In the genomic region with DNA sequence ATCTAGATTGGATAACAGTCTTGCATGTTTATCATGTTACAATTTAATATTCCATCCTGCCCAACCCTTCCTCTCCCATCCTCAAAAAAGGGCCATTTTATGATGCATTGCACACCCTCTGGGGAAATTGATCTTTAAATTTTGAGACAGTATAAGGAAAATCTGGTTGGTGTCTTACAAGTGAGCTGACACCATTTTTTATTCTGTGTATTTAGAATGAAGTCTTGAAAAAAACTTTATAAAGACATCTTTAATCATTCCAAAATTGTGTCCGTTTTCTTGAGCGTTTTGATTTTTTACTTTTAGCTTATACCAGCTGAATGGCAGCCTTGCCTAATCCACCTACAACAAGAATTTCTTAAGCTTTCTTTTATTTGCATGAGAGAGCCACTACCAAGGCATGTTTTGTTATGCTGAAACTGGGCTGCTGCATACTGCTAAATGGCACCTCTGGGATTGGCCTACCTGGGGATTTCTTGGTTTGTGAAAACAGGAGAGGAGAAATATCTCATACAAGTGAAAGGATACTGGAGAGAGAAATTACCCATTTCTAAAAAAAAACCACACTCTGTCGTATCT, we compare ENCODE assay signal across 8 cellular contexts. TPM values are rescaled to one million over a fixed set of nuclear protein-coding genes. Genes with fewer than 3 reads are reported as not detected.
DNase-seq lines count a peak whose midpoint lies in the region; ATAC-seq and TF ChIP-seq lines count a peak whose summit lies in the region.

No MANE protein-coding gene starts in this region.

- H3K4me1 ChIP-seq in esophagus squamous epithelium (peaks cover 4 to 77% (median 26%) of the 10 kb centered on the region in 3 donors), gastrocnemius medialis (peaks cover 11 to 40% of the 10 kb centered on the region in 2 donors)

- peak overlapping the region; percentile 89 to 99 (median 94) for H3K27ac ChIP-seq in esophagus squamous epithelium
- H3K27ac ChIP-seq in gastrocnemius medialis = peak overlapping the region; percentile 24 to 99 (median 91)

- WGBS in esophagus squamous epithelium, 2 donors = 3 to 5% methylated on average over 3 of the region's 3 CpGs

- peak in 1 of 4 donors; percentile 10 for TF ChIP-seq POLR2A in esophagus squamous epithelium (IDR thresholded peaks at IDR 0.05)
- no peak for TF ChIP-seq POLR2A in gastrocnemius medialis (IDR thresholded peaks at IDR 0.05)

- peaks cover 0 to 22% (median 0%) of the 10 kb centered on the region in 3 donors for H3K36me3 ChIP-seq in esophagus squamous epithelium
- peaks cover 0 to 25% of the 10 kb centered on the region in 2 donors for H3K36me3 ChIP-seq in gastrocnemius medialis

- intact Hi-C loops in esophagus squamous epithelium (cut with DNase I) = no loop called here
- intact Hi-C loops in gastrocnemius medialis (cut with DNase I; ENCODE audit: low total_unique reads) = no loop called here

- TF ChIP-seq CTCF in esophagus squamous epithelium (IDR thresholded peaks at IDR 0.05) = no peak
- no peak for TF ChIP-seq CTCF in gastrocnemius medialis (IDR thresholded peaks at IDR 0.05 in 4 of 5, conservative IDR thresholded peaks at IDR 0.05 in 1 of 5)

- H3K27me3 ChIP-seq in esophagus squamous epithelium (no peaks in the 10 kb centered on the region), gastrocnemius medialis (no peaks in the 10 kb centered on the region)

- H3K4me3 ChIP-seq in esophagus squamous epithelium (peak overlapping the region; percentile 49 to 76 (median 64)), gastrocnemius medialis (peak overlapping the region; percentile 47 to 58 (median 54))

- ATAC-seq in gastrocnemius medialis = no peak

- peak; percentile 58 for DNase-seq in DMS 273 (lab: John Stamatoyannopoulos, UW; ENCODE audit: unreplicated experiment)
- no peak for DNase-seq in DMS 273 treated with DMSO at 0.1 percent for 48 hours (lab: John Stamatoyannopoulos, UW)
- peak; percentile 51 for DNase-seq in SW480 (ENCODE audit: low spot score)
- DNase-seq in esophagus squamous epithelium (lab: John Stamatoyannopoulos, UW) = no peak
- DNase-seq in gastrocnemius medialis = no peak
- no peak for DNase-seq in iPS-NIHi11 (ENCODE audit: low spot score)
- no peak for DNase-seq in NCI-H187 treated with DMSO at 0.1 percent for 48 hours (lab: John Stamatoyannopoulos, UW)
- no peak for DNase-seq in hypothalamus (lab: John Stamatoyannopoulos, UW)

- in situ Hi-C loops in gastrocnemius medialis (cut with MboI; ENCODE audit: low sequenced_read_pairs in 4 of 4) = no loop called here

- H3K9me3 ChIP-seq in esophagus squamous epithelium (no peaks in the 10 kb centered on the region), gastrocnemius medialis (no peaks in the 10 kb centered on the region)

RNA-seq across cellular contexts. Expression of gene TUBD1, which starts 52.3 kb away (rescaled TPM):
- 10 to 100 TPM in 2 of 4 donors, 1 to 10 TPM in 2; 8.0 to 16.0 (median 12.5) TPM for total RNA-seq in esophagus squamous epithelium
- 1 to 10 TPM; 5.4 to 9.2 (median 9.2) TPM for total RNA-seq in gastrocnemius medialis

RNA-seq across cellular contexts. Expression of gene RPS6KB1, which starts 52.5 kb away (rescaled TPM):
- total RNA-seq in esophagus squamous epithelium = 10 to 100 TPM; 18.4 to 49.2 (median 25.9) TPM
- 10 to 100 TPM; 38.4 to 58.4 (median 41.6) TPM for total RNA-seq in gastrocnemius medialis

Comparison
In these comparisons a context has a peak if more than half of its experiments do, and no peak if none do; other contexts are left out.
1. DNase-seq: peak in DMS 273 (single experiment) and SW480 (single experiment); none in DMS 273 treated with DMSO at 0.1 percent for 48 hours (single experiment), esophagus squamous epithelium (single experiment), gastrocnemius medialis (0 of 2), iPS-NIHi11 (single experiment), NCI-H187 treated with DMSO at 0.1 percent for 48 hours (single experiment) and hypothalamus (0 of 51).